1 cellular context compared by ENCODE assay signal in the genomic region with DNA sequence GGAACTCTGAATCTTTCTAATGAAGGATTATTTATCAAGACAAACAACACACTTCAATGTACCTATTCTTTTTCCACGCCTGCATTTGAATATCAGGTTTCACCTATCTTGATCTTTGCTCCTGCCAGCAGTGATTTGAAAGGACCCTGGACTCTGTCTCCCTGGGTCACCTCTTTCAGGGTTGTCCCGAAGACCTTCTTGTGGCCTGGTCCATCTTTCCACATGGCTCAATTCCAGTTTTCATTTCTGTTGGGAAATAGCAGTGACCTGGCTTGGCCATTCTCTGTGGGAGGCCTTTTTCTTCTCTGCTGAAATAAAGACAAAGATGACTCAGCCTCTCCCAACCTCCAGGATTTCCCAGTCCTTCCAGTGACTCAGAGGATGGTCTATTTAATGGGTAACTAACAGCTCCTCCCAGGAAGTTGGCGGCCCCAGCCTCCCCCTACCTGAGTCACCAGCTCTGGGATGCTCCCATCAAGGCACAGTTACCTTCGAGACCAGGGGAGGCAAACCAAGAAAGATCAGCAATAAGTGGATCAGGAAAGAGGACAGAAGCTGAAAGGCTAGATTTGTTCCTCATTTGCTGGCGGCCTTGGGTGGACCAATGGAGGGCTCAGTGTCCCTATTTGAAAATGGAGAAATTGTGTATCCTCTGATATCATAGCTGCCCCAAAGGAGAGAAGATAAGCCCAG.
TF ChIP-seq lines count a peak whose summit lies in the region.

No MANE protein-coding gene starts in this region.

TF ChIP-seq in HepG2, 621 proteins besides CTCF, POLR2A, EP300 and RAD21 (continued from another document and continues in another):
- TF ChIP-seq, protein P1, sequence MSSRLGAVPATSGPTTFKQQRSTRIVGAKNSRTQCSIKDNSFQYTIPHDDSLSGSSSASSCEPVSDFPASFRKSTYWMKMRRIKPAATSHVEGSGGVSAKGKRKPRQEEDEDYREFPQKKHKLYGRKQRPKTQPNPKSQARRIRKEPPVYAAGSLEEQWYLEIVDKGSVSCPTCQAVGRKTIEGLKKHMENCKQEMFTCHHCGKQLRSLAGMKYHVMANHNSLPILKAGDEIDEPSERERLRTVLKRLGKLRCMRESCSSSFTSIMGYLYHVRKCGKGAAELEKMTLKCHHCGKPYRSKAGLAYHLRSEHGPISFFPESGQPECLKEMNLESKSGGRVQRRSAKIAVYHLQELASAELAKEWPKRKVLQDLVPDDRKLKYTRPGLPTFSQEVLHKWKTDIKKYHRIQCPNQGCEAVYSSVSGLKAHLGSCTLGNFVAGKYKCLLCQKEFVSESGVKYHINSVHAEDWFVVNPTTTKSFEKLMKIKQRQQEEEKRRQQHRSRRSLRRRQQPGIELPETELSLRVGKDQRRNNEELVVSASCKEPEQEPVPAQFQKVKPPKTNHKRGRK (CRISPR knock-in tag; IDR thresholded peaks at IDR 0.05) = no peak
- TF ChIP-seq PRMT3 (CRISPR knock-in tag; IDR thresholded peaks at IDR 0.05; ENCODE audit: borderline replicate concordance, low read depth) = 0 out of 2 replicates have a peak, but pooled peaks have one; percentile 53
- TF ChIP-seq HMGA1 (CRISPR knock-in tag; conservative IDR thresholded peaks at IDR 0.05) = no peak
- TF ChIP-seq, protein P2, sequence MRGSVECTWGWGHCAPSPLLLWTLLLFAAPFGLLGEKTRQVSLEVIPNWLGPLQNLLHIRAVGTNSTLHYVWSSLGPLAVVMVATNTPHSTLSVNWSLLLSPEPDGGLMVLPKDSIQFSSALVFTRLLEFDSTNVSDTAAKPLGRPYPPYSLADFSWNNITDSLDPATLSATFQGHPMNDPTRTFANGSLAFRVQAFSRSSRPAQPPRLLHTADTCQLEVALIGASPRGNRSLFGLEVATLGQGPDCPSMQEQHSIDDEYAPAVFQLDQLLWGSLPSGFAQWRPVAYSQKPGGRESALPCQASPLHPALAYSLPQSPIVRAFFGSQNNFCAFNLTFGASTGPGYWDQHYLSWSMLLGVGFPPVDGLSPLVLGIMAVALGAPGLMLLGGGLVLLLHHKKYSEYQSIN (CRISPR knock-in tag; IDR thresholded peaks at IDR 0.05; ENCODE audit: borderline replicate concordance) = no peak
- TF ChIP-seq CBFB (CRISPR knock-in tag; IDR thresholded peaks at IDR 0.05) = 0 out of 2 replicates have a peak, but pooled peaks have one; percentile 29
- peak; percentile 68 to 71 for TF ChIP-seq MAFK (conservative IDR thresholded peaks at IDR 0.05 in 1 of 2, IDR thresholded peaks at IDR 0.05 in 1 of 2; ENCODE audit: low read length in 2 of 2)
- peak; percentile 76; the same call in 1 of the 2 replicates for TF ChIP-seq YEATS2 (CRISPR knock-in tag; IDR thresholded peaks at IDR 0.05; ENCODE audit: borderline replicate concordance)
- peak; percentile 31; the same call in 1 of the 2 replicates for TF ChIP-seq FOXC1 (CRISPR knock-in tag; IDR thresholded peaks at IDR 0.05; ENCODE audit: borderline replicate concordance)
- TF ChIP-seq, protein P3, sequence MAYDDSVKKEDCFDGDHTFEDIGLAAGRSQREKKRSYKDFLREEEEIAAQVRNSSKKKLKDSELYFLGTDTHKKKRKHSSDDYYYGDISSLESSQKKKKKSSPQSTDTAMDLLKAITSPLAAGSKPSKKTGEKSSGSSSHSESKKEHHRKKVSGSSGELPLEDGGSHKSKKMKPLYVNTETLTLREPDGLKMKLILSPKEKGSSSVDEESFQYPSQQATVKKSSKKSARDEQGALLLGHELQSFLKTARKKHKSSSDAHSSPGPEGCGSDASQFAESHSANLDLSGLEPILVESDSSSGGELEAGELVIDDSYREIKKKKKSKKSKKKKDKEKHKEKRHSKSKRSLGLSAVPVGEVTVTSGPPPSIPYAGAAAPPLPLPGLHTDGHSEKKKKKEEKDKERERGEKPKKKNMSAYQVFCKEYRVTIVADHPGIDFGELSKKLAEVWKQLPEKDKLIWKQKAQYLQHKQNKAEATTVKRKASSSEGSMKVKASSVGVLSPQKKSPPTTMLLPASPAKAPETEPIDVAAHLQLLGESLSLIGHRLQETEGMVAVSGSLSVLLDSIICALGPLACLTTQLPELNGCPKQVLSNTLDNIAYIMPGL (CRISPR knock-in tag; IDR thresholded peaks at IDR 0.05; ENCODE audit: borderline replicate concordance in 1 of 2, low read depth in 1 of 2) = peak; percentile 19 to 36; a peak in 1 of 4 replicates
- no peak for TF ChIP-seq ZSCAN22 (CRISPR knock-in tag; IDR thresholded peaks at IDR 0.05)
- TF ChIP-seq, protein P4, sequence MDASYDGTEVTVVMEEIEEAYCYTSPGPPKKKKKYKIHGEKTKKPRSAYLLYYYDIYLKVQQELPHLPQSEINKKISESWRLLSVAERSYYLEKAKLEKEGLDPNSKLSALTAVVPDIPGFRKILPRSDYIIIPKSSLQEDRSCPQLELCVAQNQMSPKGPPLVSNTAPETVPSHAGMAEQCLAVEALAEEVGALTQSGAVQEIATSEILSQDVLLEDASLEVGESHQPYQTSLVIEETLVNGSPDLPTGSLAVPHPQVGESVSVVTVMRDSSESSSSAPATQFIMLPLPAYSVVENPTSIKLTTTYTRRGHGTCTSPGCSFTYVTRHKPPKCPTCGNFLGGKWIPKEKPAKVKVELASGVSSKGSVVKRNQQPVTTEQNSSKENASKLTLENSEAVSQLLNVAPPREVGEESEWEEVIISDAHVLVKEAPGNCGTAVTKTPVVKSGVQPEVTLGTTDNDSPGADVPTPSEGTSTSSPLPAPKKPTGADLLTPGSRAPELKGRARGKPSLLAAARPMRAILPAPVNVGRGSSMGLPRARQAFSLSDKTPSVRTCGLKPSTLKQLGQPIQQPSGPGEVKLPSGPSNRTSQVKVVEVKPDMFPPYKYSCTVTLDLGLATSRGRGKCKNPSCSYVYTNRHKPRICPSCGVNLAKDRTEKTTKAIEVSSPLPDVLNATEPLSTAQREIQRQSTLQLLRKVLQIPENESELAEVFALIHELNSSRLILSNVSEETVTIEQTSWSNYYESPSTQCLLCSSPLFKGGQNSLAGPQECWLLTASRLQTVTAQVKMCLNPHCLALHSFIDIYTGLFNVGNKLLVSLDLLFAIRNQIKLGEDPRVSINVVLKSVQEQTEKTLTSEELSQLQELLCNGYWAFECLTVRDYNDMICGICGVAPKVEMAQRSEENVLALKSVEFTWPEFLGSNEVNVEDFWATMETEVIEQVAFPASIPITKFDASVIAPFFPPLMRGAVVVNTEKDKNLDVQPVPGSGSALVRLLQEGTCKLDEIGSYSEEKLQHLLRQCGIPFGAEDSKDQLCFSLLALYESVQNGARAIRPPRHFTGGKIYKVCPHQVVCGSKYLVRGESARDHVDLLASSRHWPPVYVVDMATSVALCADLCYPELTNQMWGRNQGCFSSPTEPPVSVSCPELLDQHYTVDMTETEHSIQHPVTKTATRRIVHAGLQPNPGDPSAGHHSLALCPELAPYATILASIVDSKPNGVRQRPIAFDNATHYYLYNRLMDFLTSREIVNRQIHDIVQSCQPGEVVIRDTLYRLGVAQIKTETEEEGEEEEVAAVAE (CRISPR knock-in tag; IDR thresholded peaks at IDR 0.05; ENCODE audit: borderline replicate concordance) = peak; percentile 77
- TF ChIP-seq, protein P5, sequence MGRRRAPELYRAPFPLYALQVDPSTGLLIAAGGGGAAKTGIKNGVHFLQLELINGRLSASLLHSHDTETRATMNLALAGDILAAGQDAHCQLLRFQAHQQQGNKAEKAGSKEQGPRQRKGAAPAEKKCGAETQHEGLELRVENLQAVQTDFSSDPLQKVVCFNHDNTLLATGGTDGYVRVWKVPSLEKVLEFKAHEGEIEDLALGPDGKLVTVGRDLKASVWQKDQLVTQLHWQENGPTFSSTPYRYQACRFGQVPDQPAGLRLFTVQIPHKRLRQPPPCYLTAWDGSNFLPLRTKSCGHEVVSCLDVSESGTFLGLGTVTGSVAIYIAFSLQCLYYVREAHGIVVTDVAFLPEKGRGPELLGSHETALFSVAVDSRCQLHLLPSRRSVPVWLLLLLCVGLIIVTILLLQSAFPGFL (CRISPR knock-in tag; IDR thresholded peaks at IDR 0.05) = no peak
- peak; percentile 84 for TF ChIP-seq ARNT2 (CRISPR knock-in tag; IDR thresholded peaks at IDR 0.05; ENCODE audit: low read depth)
- no peak for TF ChIP-seq EZH2 (conservative IDR thresholded peaks at IDR 0.05; ENCODE audit: low read depth, low read length)
- TF ChIP-seq NR2F6 (IDR thresholded peaks at IDR 0.05) = peak; percentile 93
- peak; percentile 91 for TF ChIP-seq NR2F6 (CRISPR knock-in tag; IDR thresholded peaks at IDR 0.05)
- 0 out of 2 replicates have a peak, but pooled peaks have one; percentile 45 for TF ChIP-seq ZNF713 (CRISPR knock-in tag; IDR thresholded peaks at IDR 0.05)
- peak; percentile 56; the same call in 1 of the 2 replicates for TF ChIP-seq ZSCAN31 (CRISPR knock-in tag; IDR thresholded peaks at IDR 0.05; ENCODE audit: low read depth)
- peak; percentile 18 for TF ChIP-seq ZNF792 (CRISPR knock-in tag; IDR thresholded peaks at IDR 0.05)
- TF ChIP-seq, protein P6, sequence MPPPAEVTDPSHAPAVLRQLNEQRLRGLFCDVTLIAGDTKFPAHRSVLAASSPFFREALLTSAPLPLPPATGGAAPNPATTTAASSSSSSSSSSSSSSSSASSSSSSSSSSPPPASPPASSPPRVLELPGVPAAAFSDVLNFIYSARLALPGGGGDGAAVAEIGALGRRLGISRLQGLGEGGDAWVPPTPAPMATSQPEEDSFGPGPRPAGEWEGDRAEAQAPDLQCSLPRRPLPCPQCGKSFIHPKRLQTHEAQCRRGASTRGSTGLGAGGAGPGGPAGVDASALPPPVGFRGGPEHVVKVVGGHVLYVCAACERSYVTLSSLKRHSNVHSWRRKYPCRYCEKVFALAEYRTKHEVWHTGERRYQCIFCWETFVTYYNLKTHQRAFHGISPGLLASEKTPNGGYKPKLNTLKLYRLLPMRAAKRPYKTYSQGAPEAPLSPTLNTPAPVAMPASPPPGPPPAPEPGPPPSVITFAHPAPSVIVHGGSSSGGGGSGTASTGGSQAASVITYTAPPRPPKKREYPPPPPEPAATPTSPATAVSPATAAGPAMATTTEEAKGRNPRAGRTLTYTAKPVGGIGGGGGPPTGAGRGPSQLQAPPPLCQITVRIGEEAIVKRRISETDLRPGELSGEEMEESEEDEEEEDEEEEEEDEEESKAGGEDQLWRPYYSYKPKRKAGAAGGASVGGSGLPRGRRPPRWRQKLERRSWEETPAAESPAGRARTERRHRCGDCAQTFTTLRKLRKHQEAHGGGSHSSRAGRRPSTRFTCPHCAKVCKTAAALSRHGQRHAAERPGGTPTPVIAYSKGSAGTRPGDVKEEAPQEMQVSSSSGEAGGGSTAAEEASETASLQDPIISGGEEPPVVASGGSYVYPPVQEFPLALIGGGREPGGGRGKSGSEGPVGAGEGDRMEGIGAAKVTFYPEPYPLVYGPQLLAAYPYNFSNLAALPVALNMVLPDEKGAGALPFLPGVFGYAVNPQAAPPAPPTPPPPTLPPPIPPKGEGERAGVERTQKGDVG (CRISPR knock-in tag; IDR thresholded peaks at IDR 0.05; ENCODE audit: borderline replicate concordance) = no peak
- TF ChIP-seq, protein P7, sequence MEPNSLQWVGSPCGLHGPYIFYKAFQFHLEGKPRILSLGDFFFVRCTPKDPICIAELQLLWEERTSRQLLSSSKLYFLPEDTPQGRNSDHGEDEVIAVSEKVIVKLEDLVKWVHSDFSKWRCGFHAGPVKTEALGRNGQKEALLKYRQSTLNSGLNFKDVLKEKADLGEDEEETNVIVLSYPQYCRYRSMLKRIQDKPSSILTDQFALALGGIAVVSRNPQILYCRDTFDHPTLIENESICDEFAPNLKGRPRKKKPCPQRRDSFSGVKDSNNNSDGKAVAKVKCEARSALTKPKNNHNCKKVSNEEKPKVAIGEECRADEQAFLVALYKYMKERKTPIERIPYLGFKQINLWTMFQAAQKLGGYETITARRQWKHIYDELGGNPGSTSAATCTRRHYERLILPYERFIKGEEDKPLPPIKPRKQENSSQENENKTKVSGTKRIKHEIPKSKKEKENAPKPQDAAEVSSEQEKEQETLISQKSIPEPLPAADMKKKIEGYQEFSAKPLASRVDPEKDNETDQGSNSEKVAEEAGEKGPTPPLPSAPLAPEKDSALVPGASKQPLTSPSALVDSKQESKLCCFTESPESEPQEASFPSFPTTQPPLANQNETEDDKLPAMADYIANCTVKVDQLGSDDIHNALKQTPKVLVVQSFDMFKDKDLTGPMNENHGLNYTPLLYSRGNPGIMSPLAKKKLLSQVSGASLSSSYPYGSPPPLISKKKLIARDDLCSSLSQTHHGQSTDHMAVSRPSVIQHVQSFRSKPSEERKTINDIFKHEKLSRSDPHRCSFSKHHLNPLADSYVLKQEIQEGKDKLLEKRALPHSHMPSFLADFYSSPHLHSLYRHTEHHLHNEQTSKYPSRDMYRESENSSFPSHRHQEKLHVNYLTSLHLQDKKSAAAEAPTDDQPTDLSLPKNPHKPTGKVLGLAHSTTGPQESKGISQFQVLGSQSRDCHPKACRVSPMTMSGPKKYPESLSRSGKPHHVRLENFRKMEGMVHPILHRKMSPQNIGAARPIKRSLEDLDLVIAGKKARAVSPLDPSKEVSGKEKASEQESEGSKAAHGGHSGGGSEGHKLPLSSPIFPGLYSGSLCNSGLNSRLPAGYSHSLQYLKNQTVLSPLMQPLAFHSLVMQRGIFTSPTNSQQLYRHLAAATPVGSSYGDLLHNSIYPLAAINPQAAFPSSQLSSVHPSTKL (CRISPR knock-in tag; IDR thresholded peaks at IDR 0.05) = peak; percentile 98
- TF ChIP-seq ZFP37 (CRISPR knock-in tag; IDR thresholded peaks at IDR 0.05; ENCODE audit: borderline replicate concordance) = no peak
- TF ChIP-seq NFE2L2 (IDR thresholded peaks at IDR 0.05; ENCODE audit: low read length) = peak; percentile 77; the same call in 1 of the 2 replicates
- peak; percentile 81; the same call in 1 of the 2 replicates for TF ChIP-seq ZSCAN25 (CRISPR knock-in tag; IDR thresholded peaks at IDR 0.05)
- TF ChIP-seq, protein P8, sequence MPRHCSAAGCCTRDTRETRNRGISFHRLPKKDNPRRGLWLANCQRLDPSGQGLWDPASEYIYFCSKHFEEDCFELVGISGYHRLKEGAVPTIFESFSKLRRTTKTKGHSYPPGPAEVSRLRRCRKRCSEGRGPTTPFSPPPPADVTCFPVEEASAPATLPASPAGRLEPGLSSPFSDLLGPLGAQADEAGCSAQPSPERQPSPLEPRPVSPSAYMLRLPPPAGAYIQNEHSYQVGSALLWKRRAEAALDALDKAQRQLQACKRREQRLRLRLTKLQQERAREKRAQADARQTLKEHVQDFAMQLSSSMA (CRISPR knock-in tag; IDR thresholded peaks at IDR 0.05) = peak; percentile 81; the same call in 1 of the 2 replicates
- TF ChIP-seq, protein P9, sequence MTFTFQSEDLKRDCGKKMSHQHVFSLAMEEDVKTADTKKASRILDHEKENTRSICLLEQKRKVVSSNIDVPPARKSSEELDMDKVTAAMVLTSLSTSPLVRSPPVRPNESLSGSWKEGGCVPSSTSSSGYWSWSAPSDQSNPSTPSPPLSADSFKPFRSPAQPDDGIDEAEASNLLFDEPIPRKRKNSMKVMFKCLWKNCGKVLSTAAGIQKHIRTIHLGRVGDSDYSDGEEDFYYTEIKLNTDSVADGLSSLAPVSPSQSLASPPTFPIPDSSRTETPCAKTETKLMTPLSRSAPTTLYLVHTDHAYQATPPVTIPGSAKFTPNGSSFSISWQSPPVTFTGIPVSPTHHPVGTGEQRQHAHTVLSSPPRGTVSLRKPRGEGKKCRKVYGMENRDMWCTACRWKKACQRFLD (CRISPR knock-in tag; IDR thresholded peaks at IDR 0.05; ENCODE audit: borderline replicate concordance) = no peak
- TF ChIP-seq ZFP36 (IDR thresholded peaks at IDR 0.05; ENCODE audit: borderline replicate concordance, low read depth, low read length, partially characterized antibody) = no peak
- TF ChIP-seq HMG20A (CRISPR knock-in tag; IDR thresholded peaks at IDR 0.05; ENCODE audit: borderline replicate concordance) = peak; percentile 99
- no peak for TF ChIP-seq ZZZ3 (CRISPR knock-in tag; IDR thresholded peaks at IDR 0.05; ENCODE audit: borderline replicate concordance)
